Comparison of ENCODE assay signal across 8 cellular contexts in the genomic region with DNA sequence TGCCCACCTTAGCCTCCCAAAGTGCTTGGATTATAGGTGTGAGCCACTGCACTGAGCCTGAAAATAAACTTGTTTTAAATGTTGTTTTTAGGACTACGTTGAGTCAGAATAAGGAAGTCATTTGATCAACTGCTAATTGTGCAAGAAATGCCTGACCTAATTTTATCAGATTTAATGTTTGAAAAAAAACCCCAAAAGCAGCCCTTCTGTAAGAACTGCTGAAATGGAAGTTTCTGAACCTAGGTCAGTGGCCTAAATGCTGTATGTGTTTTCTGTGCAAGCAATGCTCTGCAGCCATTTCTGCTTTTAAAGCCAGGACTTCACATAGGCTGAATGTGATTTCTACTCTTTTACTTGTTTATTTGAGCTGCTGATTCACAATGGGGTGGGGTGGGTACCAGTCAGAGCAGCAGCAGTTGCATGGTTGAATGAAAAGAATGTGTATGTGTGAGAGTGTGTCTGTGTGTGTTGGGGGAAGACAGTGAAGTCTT. TPM values are rescaled to one million over a fixed set of nuclear protein-coding genes. Genes with fewer than 3 reads are reported as not detected.
DNase-seq lines count a peak whose midpoint lies in the region; ATAC-seq, FAIRE-seq and TF ChIP-seq lines count a peak whose summit lies in the region.

No MANE protein-coding gene starts in this region.

- no peaks in the 10 kb centered on the region for H3K9me3 ChIP-seq in right atrium auricular region
- H3K9me3 ChIP-seq in kidney (ENCODE audit: control insufficient read depth in 1 of 2, low read length in 2 of 2), result no peaks in the 10 kb centered on the region

- H3K36me3 Mint-ChIP-seq in stimulated activated naive B cell treated with anti-CD40 and anti-IgM and Interleukin-4, amounts not matched to agents 10 μg/mL and 1 μg/mL and 100 μg/mL, for 72 hours, result peaks cover 16 to 19% of the 10 kb centered on the region in 2 donors

- peak overlapping the region; percentile 5 to 30 for H3K4me3 Mint-ChIP-seq in stimulated activated naive B cell treated with anti-CD40 and anti-IgM and Interleukin-4, amounts not matched to agents 10 μg/mL and 1 μg/mL and 100 μg/mL, for 72 hours

- H3K27me3 ChIP-seq in right atrium auricular region, result no peaks in the 10 kb centered on the region

- H3K4me1 ChIP-seq in right atrium auricular region (peaks cover 0 to 12% of the 10 kb centered on the region in 2 donors), kidney (ENCODE audit: control insufficient read depth in 1 of 2, insufficient read depth in 1 of 2, low read depth in 1 of 2, low read length in 2 of 2) (peaks cover 14 to 16% of the 10 kb centered on the region in 2 donors)

- intact Hi-C loops in kidney (cut with DNase I), result no loop called here

- no peaks in the 10 kb centered on the region for H3K27me3 Mint-ChIP-seq in stimulated activated naive B cell treated with anti-CD40 and anti-IgM and Interleukin-4, amounts not matched to agents 10 μg/mL and 1 μg/mL and 100 μg/mL, for 72 hours

- in situ Hi-C loops in GM13976 (cut with MboI; ENCODE audit: low sequenced_read_pairs, unreplicated experiment), result no loop called here

- H3K4me3 ChIP-seq in right atrium auricular region (no peak overlapping the region), kidney (ENCODE audit: low read length in 2 of 2) (no peak overlapping the region)

- peaks cover 35 to 61% of the 10 kb centered on the region in 2 donors for H3K4me1 Mint-ChIP-seq in stimulated activated naive B cell treated with anti-CD40 and anti-IgM and Interleukin-4, amounts not matched to agents 10 μg/mL and 1 μg/mL and 100 μg/mL, for 72 hours

- peak; percentile 33 for DNase-seq in HK-2 (ENCODE audit: unreplicated experiment)
- no peak for DNase-seq in right atrium auricular region (ENCODE audit: low spot score)
- no peak for DNase-seq in stimulated activated naive B cell treated with anti-CD40 and anti-IgM and Interleukin-4, amounts not matched to agents 10 μg/mL and 1 μg/mL and 100 μg/mL, for 72 hours
- DNase-seq in NCI-H524 treated with DMSO at 0.1 percent for 48 hours (lab: John Stamatoyannopoulos, UW), result no peak
- no peak for DNase-seq in GM13976 (ENCODE audit: low spot score)
- no peak for DNase-seq in kidney
- DNase-seq in GM10266 (ENCODE audit: extremely low spot score), result no peak

- FAIRE-seq in kidney (lab: Jason Lieb, UNC), result no peak

- 0 out of 2 replicates have a peak overlapping the region, but pooled peaks have one; percentile 5 for H3K27ac ChIP-seq in VCaP
- peak overlapping the region; percentile 52 to 56 for H3K27ac ChIP-seq in right atrium auricular region
- peak overlapping the region in 1 of 2 donors; percentile 43 for H3K27ac ChIP-seq in kidney (ENCODE audit: low read depth in 2 of 2, low read length in 2 of 2)

- H3K9ac ChIP-seq in kidney (ENCODE audit: low read length in 2 of 2), result peak overlapping the region in 1 of 2 donors; percentile 19

- H3K36me3 ChIP-seq in right atrium auricular region, result peaks cover 4% of the 10 kb centered on the region
- peaks cover 0 to 5% of the 10 kb centered on the region in 2 donors for H3K36me3 ChIP-seq in kidney (ENCODE audit: control insufficient read depth in 1 of 2, insufficient read depth in 2 of 2, low read length in 2 of 2)

- ATAC-seq in stimulated activated naive B cell treated with anti-CD40 and anti-IgM and Interleukin-4, amounts not matched to agents 10 μg/mL and 1 μg/mL and 100 μg/mL, for 72 hours (replicated peaks), result peak; percentile 48 to 61

- no peak for TF ChIP-seq CTCF in VCaP (conservative IDR thresholded peaks at IDR 0.05)
- TF ChIP-seq CTCF in right atrium auricular region (IDR thresholded peaks at IDR 0.05), result no peak
- no peak for TF ChIP-seq CTCF in GM13976 (IDR thresholded peaks at IDR 0.05; ENCODE audit: borderline replicate concordance, control extremely low read depth, extremely low read depth, insufficient read depth, missing control alignments)
- TF ChIP-seq CTCF in kidney (IDR thresholded peaks at IDR 0.05; ENCODE audit: borderline replicate concordance, extremely low read depth, insufficient read depth), result no peak
- no peak for TF ChIP-seq CTCF in GM10266 (IDR thresholded peaks at IDR 0.05; ENCODE audit: control insufficient read depth, insufficient read depth, low read depth, missing control alignments)

- H3K27ac Mint-ChIP-seq in stimulated activated naive B cell treated with anti-CD40 and anti-IgM and Interleukin-4, amounts not matched to agents 10 μg/mL and 1 μg/mL and 100 μg/mL, for 72 hours, result peak overlapping the region; percentile 76

- no peaks in the 10 kb centered on the region for H3K9me3 Mint-ChIP-seq in stimulated activated naive B cell treated with anti-CD40 and anti-IgM and Interleukin-4, amounts not matched to agents 10 μg/mL and 1 μg/mL and 100 μg/mL, for 72 hours

RNA-seq across cellular contexts. Expression of gene GPX1, which starts 6.6 kb away (rescaled TPM):
- total RNA-seq in right atrium auricular region (100 to 1,000 TPM; 121 to 276 TPM), kidney (375 TPM)
- 454 TPM for polyA plus RNA-seq in kidney (ENCODE audit: insufficient read depth, low read depth, low replicate concordance)

RNA-seq across cellular contexts. Expression of gene USP4, which starts 11.7 kb away (rescaled TPM):
- total RNA-seq in right atrium auricular region (10 to 100 TPM in 1 of 2 donors, 1 to 10 TPM in 1; 9.8 to 13.5 TPM), kidney (72.5 TPM)
- 28.5 TPM for polyA plus RNA-seq in kidney (ENCODE audit: insufficient read depth, low read depth, low replicate concordance)
